Comparison of ENCODE assay signal across 24 cellular contexts in the genomic region with DNA sequence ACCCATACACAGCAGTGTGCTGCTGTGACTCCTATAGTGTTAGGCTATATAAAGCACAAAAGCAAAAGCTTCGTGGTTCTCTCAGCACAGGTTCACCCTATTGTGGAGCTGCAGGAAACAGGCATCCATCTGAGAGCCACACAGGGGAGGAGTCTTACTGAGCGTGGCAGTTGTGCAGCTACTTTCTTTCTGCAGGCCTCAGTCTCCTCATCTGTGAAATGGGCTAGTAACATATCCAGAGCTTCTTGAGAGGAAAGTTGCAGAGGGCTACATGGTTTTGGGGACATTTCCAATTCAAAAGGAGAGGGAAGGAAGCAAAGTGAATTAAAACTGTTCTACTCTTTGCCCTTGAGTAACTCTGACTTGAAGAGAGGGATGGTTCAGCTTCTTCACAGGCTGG.
"Had no signal": no experiment of that assay in that cellular context is flagged by ENCODE, and none has a peak within 500 bp of the region (broad histone marks: within the 10 kb centered on the region; RNA-seq: fewer than 3 reads in every experiment).

No MANE protein-coding gene starts in this region.

- H3K9me3 Mint-ChIP-seq: activated CD4-positive, alpha-beta memory T cell treated with anti-CD3 and anti-CD28 coated beads, Interleukin-2, amount 10 ng/mL, durations not matched to agents 7 days and 5 days; activated CD4-positive, alpha-beta T cell treated with anti-CD3 and anti-CD28 coated beads, Interleukin-2, amount 10 ng/mL, durations not matched to agents 7 days and 5 days; activated naive CD4-positive, alpha-beta T cell treated with anti-CD3 and anti-CD28 coated beads for 36 hours had no signal

- H3K27ac ChIP-seq: KMS-11, SK-N-MC, VCaP had no signal

- DNase-seq: activated CD4-positive, alpha-beta memory T cell treated with anti-CD3 and anti-CD28 coated beads, Interleukin-2, amount 10 ng/mL, durations not matched to agents 7 days and 5 days; activated CD4-positive, alpha-beta T cell treated with anti-CD3 and anti-CD28 coated beads, Interleukin-2, amount 10 ng/mL, durations not matched to agents 7 days and 5 days; activated CD4-positive, CD25-positive, alpha-beta regulatory T cell; activated CD8-positive, alpha-beta memory T cell treated with anti-CD3 and anti-CD28 coated beads, Interleukin-2, amount 50 U/mL, for 4 hours; activated naive CD4-positive, alpha-beta T cell treated with anti-CD3 and anti-CD28 coated beads for 36 hours; activated T-cell treated with anti-CD3 and anti-CD28 coated beads, Interleukin-2, amount 50 U/mL, for 1 hour; amygdala; NCI-H1092; NCI-H1930; NCI-H2171; NCI-H2227 treated with DMSO at 0.1 percent for 48 hours; NCI-H526; NCI-H774; NK-92 treated with Interleukin-12 subunit alpha and Interleukin-12 subunit beta, amount 100 ng/mL, for 24 hours; OCI-M1; RPMI8226; T-helper 1 cell had no signal

- H3K27ac Mint-ChIP-seq: activated CD4-positive, alpha-beta memory T cell treated with anti-CD3 and anti-CD28 coated beads, Interleukin-2, amount 10 ng/mL, durations not matched to agents 7 days and 5 days; activated CD4-positive, alpha-beta T cell treated with anti-CD3 and anti-CD28 coated beads, Interleukin-2, amount 10 ng/mL, durations not matched to agents 7 days and 5 days; activated naive CD4-positive, alpha-beta T cell treated with anti-CD3 and anti-CD28 coated beads for 36 hours; activated naive CD8-positive, alpha-beta T cell had no signal

- ATAC-seq: Panc1 had no signal

- H3K4me3 ChIP-seq: SK-N-MC had no signal

- H3K4me2 ChIP-seq: KMS-11 had no signal

- H3K4me1 Mint-ChIP-seq: activated CD4-positive, alpha-beta memory T cell treated with anti-CD3 and anti-CD28 coated beads, Interleukin-2, amount 10 ng/mL, durations not matched to agents 7 days and 5 days; activated CD4-positive, alpha-beta T cell treated with anti-CD3 and anti-CD28 coated beads, Interleukin-2, amount 10 ng/mL, durations not matched to agents 7 days and 5 days; IgD-negative memory B cell had no signal

- H3K36me3 Mint-ChIP-seq: activated naive CD8-positive, alpha-beta T cell; brain; IgD-negative memory B cell had no signal

- H3K4me3 Mint-ChIP-seq: activated CD4-positive, alpha-beta memory T cell treated with anti-CD3 and anti-CD28 coated beads, Interleukin-2, amount 10 ng/mL, durations not matched to agents 7 days and 5 days; activated CD4-positive, alpha-beta T cell treated with anti-CD3 and anti-CD28 coated beads, Interleukin-2, amount 10 ng/mL, durations not matched to agents 7 days and 5 days; activated naive CD4-positive, alpha-beta T cell treated with anti-CD3 and anti-CD28 coated beads for 36 hours; activated naive CD8-positive, alpha-beta T cell; brain; IgD-negative memory B cell had no signal
